ENCODE assay signal across 24 cellular contexts in genomic region chr13:109287553-109287952, GRCh38.
"Had no signal": no experiment of that assay in that cellular context is flagged by ENCODE, and none has a peak within 500 bp of the region (broad histone marks: within the 10 kb centered on the region; RNA-seq: fewer than 3 reads in every experiment).

No MANE protein-coding gene starts in this region.

- H3K36me3 ChIP-seq: esophagus squamous epithelium, gastroesophageal sphincter, heart left ventricle, left ventricle myocardium inferior, lower lobe of right lung had no signal

- H3K4me3 Mint-ChIP-seq: immature natural killer cell, mesothelial cell of epicardium had no signal

- H3K27me3 ChIP-seq: dorsolateral prefrontal cortex, esophagus squamous epithelium, gastroesophageal sphincter, heart left ventricle, hepatocyte had no signal

- H3K79me2 ChIP-seq: hepatocyte had no signal

- ATAC-seq: esophagus mucosa, gastroesophageal sphincter, left colon, left lobe of liver, lower lobe of right lung, mucosa of descending colon had no signal

- H3K4me1 ChIP-seq: esophagus squamous epithelium, gastroesophageal sphincter, lower lobe of right lung had no signal

- H3K36me3 Mint-ChIP-seq: immature natural killer cell, mesothelial cell of epicardium had no signal

- H3K27ac Mint-ChIP-seq: immature natural killer cell, mesothelial cell of epicardium had no signal

- H3K27ac ChIP-seq: coronary artery, dorsolateral prefrontal cortex, epithelial cell of prostate, esophagus squamous epithelium, gastroesophageal sphincter, heart left ventricle, hepatocyte, left ventricle myocardium inferior, lower lobe of right lung had no signal

- H3K4me3 ChIP-seq: coronary artery, dorsolateral prefrontal cortex, esophagus squamous epithelium, gastroesophageal sphincter, heart left ventricle, hepatocyte, left ventricle myocardium inferior, lower lobe of right lung, mucosa of descending colon had no signal

- DNase-seq: dermis blood vessel endothelial cell; dorsolateral prefrontal cortex; effector CD4-positive, alpha-beta T cell; effector memory CD4-positive, alpha-beta T cell; erythroblast; esophagus squamous epithelium; heart left ventricle; immature natural killer cell; islet precursor cell; kidney; kidney glomerular epithelial cell; left colon; left ventricle myocardium inferior; lower lobe of right lung; mesenchymal stem cell; mucosa of descending colon had no signal

- FAIRE-seq: colon had no signal

- H3K4me1 Mint-ChIP-seq: immature natural killer cell, mesothelial cell of epicardium had no signal

- H2AFZ ChIP-seq: hepatocyte had no signal

- H3K9me3 ChIP-seq: esophagus squamous epithelium, gastroesophageal sphincter, heart left ventricle, left ventricle myocardium inferior, lower lobe of right lung, mucosa of descending colon had no signal

- H3K4me2 ChIP-seq: hepatocyte had no signal

- H3K9me3 Mint-ChIP-seq: mesothelial cell of epicardium had no signal
